ENCODE assay signal across 1 cellular context in the genomic region with DNA sequence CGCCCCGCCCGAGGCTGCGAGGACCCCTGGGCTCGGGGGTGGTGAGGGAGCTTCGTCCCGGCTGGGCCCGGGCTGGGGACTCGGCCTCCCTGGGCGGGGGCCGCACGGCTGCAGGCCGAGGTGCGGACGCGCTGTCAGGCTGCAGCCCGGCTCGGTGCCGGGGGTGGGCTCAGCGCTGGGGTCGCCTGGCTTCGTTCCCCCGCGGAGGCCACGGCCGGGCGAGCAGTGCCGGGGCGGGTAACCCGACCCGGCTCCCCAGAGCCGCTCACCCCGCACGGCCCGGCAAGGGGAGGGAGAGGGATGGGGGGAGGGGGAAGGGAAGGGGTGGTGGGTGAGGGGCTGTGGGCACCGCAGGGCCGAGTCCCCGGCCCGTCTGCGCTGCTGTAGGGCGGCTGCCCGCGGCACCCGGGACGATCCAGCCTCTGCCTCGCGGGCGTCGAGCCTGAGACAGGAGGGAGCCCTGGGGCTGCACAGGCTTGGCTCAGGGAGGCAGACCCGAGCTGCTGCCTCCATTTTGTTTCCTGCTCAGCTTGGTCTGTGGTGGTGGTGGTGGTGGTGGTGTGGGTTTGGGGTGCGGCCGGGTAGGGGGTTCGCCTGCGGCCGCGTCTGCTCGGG.
TF ChIP-seq lines count a peak whose summit lies in the region.

No MANE protein-coding gene starts in this region.

TF ChIP-seq in K562, 482 proteins besides CTCF, POLR2A, EP300 and RAD21 (continued from another document):
- TF ChIP-seq, protein P1, sequence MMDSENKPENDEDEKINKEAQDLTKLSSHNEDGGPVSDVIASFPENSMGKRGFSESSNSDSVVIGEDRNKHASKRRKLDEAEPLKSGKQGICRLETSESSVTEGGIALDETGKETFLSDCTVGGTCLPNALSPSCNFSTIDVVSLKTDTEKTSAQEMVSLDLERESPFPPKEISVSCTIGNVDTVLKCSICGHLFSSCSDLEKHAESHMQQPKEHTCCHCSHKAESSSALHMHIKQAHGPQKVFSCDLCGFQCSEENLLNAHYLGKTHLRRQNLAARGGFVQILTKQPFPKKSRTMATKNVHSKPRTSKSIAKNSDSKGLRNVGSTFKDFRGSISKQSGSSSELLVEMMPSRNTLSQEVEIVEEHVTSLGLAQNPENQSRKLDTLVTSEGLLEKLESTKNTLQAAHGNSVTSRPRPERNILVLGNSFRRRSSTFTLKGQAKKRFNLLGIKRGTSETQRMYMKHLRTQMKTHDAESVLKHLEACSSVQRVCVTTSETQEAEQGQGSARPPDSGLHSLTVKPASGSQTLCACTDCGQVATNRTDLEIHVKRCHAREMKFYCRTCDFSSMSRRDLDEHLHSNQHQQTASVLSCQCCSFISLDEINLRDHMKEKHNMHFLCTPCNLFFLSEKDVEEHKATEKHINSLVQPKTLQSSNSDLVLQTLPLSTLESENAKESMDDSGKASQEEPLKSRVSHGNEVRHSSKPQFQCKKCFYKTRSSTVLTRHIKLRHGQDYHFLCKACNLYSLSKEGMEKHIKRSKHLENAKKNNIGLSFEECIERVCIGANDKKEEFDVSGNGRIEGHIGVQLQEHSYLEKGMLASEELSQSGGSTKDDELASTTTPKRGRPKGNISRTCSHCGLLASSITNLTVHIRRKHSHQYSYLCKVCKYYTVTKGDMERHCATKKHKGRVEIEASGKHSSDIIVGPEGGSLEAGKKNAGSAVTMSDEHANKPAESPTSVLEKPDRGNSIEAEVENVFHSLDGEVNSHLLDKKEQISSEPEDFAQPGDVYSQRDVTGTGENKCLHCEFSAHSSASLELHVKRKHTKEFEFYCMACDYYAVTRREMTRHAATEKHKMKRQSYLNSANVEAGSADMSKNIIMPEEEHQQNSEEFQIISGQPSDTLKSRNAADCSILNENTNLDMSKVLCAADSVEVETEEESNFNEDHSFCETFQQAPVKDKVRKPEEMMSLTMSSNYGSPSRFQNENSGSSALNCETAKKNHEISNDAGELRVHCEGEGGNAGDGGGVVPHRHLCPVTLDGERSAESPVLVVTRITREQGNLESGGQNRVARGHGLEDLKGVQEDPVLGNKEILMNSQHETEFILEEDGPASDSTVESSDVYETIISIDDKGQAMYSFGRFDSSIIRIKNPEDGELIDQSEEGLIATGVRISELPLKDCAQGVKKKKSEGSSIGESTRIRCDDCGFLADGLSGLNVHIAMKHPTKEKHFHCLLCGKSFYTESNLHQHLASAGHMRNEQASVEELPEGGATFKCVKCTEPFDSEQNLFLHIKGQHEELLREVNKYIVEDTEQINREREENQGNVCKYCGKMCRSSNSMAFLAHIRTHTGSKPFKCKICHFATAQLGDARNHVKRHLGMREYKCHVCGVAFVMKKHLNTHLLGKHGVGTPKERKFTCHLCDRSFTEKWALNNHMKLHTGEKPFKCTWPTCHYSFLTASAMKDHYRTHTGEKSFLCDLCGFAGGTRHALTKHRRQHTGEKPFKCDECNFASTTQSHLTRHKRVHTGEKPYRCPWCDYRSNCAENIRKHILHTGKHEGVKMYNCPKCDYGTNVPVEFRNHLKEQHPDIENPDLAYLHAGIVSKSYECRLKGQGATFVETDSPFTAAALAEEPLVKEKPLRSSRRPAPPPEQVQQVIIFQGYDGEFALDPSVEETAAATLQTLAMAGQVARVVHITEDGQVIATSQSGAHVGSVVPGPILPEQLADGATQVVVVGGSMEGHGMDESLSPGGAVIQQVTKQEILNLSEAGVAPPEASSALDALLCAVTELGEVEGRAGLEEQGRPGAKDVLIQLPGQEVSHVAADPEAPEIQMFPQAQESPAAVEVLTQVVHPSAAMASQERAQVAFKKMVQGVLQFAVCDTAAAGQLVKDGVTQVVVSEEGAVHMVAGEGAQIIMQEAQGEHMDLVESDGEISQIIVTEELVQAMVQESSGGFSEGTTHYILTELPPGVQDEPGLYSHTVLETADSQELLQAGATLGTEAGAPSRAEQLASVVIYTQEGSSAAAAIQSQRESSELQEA (IDR thresholded peaks at IDR 0.05; ENCODE audit: low read depth) = no peak
- TF ChIP-seq PCBP1 (IDR thresholded peaks at IDR 0.05; ENCODE audit: low read depth, low read length, poor library complexity, severe bottlenecking) (peak; percentile 98), HMG20B (CRISPR knock-in tag; IDR thresholded peaks at IDR 0.05) (no peak), BRCA1 (IDR thresholded peaks at IDR 0.05) (no peak), BRCA1 (CRISPR knock-in tag; IDR thresholded peaks at IDR 0.05) (no peak), ZNF445 (CRISPR knock-in tag; IDR thresholded peaks at IDR 0.05; ENCODE audit: low read depth) (no peak), KLF6 (CRISPR knock-in tag; IDR thresholded peaks at IDR 0.05; ENCODE audit: borderline replicate concordance) (no peak), FOXK1 (CRISPR knock-in tag; IDR thresholded peaks at IDR 0.05; ENCODE audit: borderline replicate concordance) (no peak), TOE1 (IDR thresholded peaks at IDR 0.05; ENCODE audit: borderline replicate concordance) (no peak), TOE1 (CRISPR knock-in tag; IDR thresholded peaks at IDR 0.05; ENCODE audit: borderline replicate concordance, low read depth) (no peak), ATF1 (CRISPR knock-in tag; IDR thresholded peaks at IDR 0.05) (no peak), ATF1 (tag; IDR thresholded peaks at IDR 0.05) (no peak), ZBTB7A (IDR thresholded peaks at IDR 0.05; ENCODE audit: borderline replicate concordance, control insufficient read depth, low read depth, low read length) (peak; percentile 3; the same call in 1 of the 2 replicates), ZNF384 (IDR thresholded peaks at IDR 0.05; ENCODE audit: low read depth, low read length) (no peak), HNRNPK (IDR thresholded peaks at IDR 0.05; ENCODE audit: low read depth, low read length, poor library complexity, severe bottlenecking) (peak; percentile 99), ZNF24 (IDR thresholded peaks at IDR 0.05) (no peak), CBX8 (IDR thresholded peaks at IDR 0.05; ENCODE audit: borderline replicate concordance, extremely low read depth, low read depth, low read length, poor library complexity, severe bottlenecking) (no peak), TCFL5 (CRISPR knock-in tag; conservative IDR thresholded peaks at IDR 0.05) (no peak), PCBP2 (IDR thresholded peaks at IDR 0.05; ENCODE audit: low read depth, low read length, poor library complexity, severe bottlenecking) (peak; percentile 95), ZNF124 (CRISPR knock-in tag; IDR thresholded peaks at IDR 0.05) (no peak), NONO (IDR thresholded peaks at IDR 0.05; ENCODE audit: low read depth in 2 of 2, low read length in 1 of 2) (no peak)
- TF ChIP-seq, protein P2, sequence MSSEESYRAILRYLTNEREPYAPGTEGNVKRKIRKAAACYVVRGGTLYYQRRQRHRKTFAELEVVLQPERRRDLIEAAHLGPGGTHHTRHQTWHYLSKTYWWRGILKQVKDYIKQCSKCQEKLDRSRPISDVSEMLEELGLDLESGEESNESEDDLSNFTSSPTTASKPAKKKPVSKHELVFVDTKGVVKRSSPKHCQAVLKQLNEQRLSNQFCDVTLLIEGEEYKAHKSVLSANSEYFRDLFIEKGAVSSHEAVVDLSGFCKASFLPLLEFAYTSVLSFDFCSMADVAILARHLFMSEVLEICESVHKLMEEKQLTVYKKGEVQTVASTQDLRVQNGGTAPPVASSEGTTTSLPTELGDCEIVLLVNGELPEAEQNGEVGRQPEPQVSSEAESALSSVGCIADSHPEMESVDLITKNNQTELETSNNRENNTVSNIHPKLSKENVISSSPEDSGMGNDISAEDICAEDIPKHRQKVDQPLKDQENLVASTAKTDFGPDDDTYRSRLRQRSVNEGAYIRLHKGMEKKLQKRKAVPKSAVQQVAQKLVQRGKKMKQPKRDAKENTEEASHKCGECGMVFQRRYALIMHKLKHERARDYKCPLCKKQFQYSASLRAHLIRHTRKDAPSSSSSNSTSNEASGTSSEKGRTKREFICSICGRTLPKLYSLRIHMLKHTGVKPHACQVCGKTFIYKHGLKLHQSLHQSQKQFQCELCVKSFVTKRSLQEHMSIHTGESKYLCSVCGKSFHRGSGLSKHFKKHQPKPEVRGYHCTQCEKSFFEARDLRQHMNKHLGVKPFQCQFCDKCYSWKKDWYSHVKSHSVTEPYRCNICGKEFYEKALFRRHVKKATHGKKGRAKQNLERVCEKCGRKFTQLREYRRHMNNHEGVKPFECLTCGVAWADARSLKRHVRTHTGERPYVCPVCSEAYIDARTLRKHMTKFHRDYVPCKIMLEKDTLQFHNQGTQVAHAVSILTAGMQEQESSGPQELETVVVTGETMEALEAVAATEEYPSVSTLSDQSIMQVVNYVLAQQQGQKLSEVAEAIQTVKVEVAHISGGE (CRISPR knock-in tag; IDR thresholded peaks at IDR 0.05) = no peak
TF ChIP-seq in K562: peak in this region for 4.
